ENCODE assay signal across 20 cellular contexts in genomic region chr4:88148560-88148959, GRCh38. TPM values are rescaled to one million over a fixed set of nuclear protein-coding genes. Genes with fewer than 3 reads are reported as not detected.
DNase-seq lines count a peak whose midpoint lies in the region; ATAC-seq, FAIRE-seq and TF ChIP-seq lines count a peak whose summit lies in the region.
"Had no signal": no experiment of that assay in that cellular context is flagged by ENCODE, and none has a peak within 500 bp of the region (broad histone marks: within the 10 kb centered on the region; RNA-seq: fewer than 3 reads in every experiment).

No MANE protein-coding gene starts in this region.

- H3K4me1 ChIP-seq in A549, result peaks cover 43% of the 10 kb centered on the region
- peaks cover 28% of the 10 kb centered on the region for H3K4me1 ChIP-seq in Panc1 (ENCODE audit: control insufficient read depth, insufficient read depth, low read length)
- H3K4me1 ChIP-seq in hepatocyte (ENCODE audit: insufficient read depth), result peaks cover 27% of the 10 kb centered on the region
- no peaks in the 10 kb centered on the region for H3K4me1 ChIP-seq in parathyroid adenoma

- peak overlapping the region; percentile 65 for H3K4me2 ChIP-seq in A549
- H3K4me2 ChIP-seq in hepatocyte, result no peak overlapping the region
- peak overlapping the region; percentile 36 for H3K4me2 ChIP-seq in parathyroid adenoma (ENCODE audit: low read length)
- H3K4me2 ChIP-seq: BLaER1 treated with 17β-estradiol and CSF1 and Interleukin-3, amounts not matched to agents 10 nM and 100 nM had no signal

- TF ChIP-seq CTCF in A549 (IDR thresholded peaks at IDR 0.05) (no peak), Panc1 (IDR thresholded peaks at IDR 0.05) (no peak), hepatocyte (IDR thresholded peaks at IDR 0.05; ENCODE audit: poor library complexity) (no peak), parathyroid adenoma (IDR thresholded peaks at IDR 0.05) (no peak), omental fat pad (IDR thresholded peaks at IDR 0.05) (no peak)

- ATAC-seq in A549 (no peak), Panc1 (no peak), HG02973 (IDR thresholded peaks at IDR 0.05; ENCODE audit: unreplicated experiment) (no peak), omental fat pad (ENCODE audit: low FRiP score) (no peak)
- ATAC-seq: CD8-positive, alpha-beta T cell; GM12878 had no signal

- H3K36me3 ChIP-seq in Panc1 (ENCODE audit: control insufficient read depth, insufficient read depth, low read length) (no peaks in the 10 kb centered on the region), hepatocyte (replicated peaks; ENCODE audit: insufficient read depth, low read depth) (no peaks in the 10 kb centered on the region), parathyroid adenoma (ENCODE audit: control insufficient read depth, insufficient read depth, low read length) (no peaks in the 10 kb centered on the region)
- H3K36me3 ChIP-seq: BLaER1 treated with 17β-estradiol and CSF1 and Interleukin-3, amounts not matched to agents 10 nM and 100 nM had no signal

- FAIRE-seq in A549 (lab: Jason Lieb, UNC), result no peak
- FAIRE-seq: GM12878, H1 had no signal

- in situ Hi-C loops in Panc1 (cut with HindIII; ENCODE audit: low pct_unique_long_range_greater_than_20kb, low sequenced_read_pairs), result no loop called here

- TF ChIP-seq EP300 in A549 (IDR thresholded peaks at IDR 0.05), result no peak

- TF ChIP-seq RAD21 in A549 (conservative IDR thresholded peaks at IDR 0.05 in 1 of 2, IDR thresholded peaks at IDR 0.05 in 1 of 2), result no peak

- no peak for DNase-seq in A549 (ENCODE audit: low read depth in 1 of 2, low spot score in 1 of 2)
- no peak for DNase-seq in Panc1 (ENCODE audit: low read depth, low spot score)
- no peak for DNase-seq in hepatocyte (ENCODE audit: low spot score)
- no peak for DNase-seq in AG08395 (ENCODE audit: low spot score)
- DNase-seq in NCI-H2107 treated with DMSO at 0.1 percent for 48 hours (lab: John Stamatoyannopoulos, UW; ENCODE audit: unreplicated experiment), result no peak
- no peak for DNase-seq in omental fat pad (ENCODE audit: low spot score)
- DNase-seq: CD8-positive, alpha-beta T cell; DMS 273 treated with DMSO at 0.1 percent for 48 hours; DMS53; DND-41; EL; H9 had no signal

- CTCF ChIA-PET in A549 (lab: Yijun Ruan, JAX), result no interaction called here
- CTCF ChIA-PET in Panc1 (lab: Charles Lee), result no interaction called here

- no peaks in the 10 kb centered on the region for H3K9me2 ChIP-seq in hepatocyte (replicated peaks; ENCODE audit: insufficient read depth)

- H3K79me2 ChIP-seq in hepatocyte (no peaks in the 10 kb centered on the region), parathyroid adenoma (no peaks in the 10 kb centered on the region)

- no TSS peak for BruUV-seq in Panc1 (replicated peaks; lab: Mats Ljungman, UMichigan)

- WGBS in A549 (ENCODE audit: missing lambda C conversion rate), result 49% methylated on average over 2 of the region's 2 CpGs
- 47% methylated on average over 2 of the region's 2 CpGs for WGBS in hepatocyte (ENCODE audit: low lambda C conversion rate, missing lambda C conversion rate)

- H4K20me1 ChIP-seq in hepatocyte (ENCODE audit: insufficient read depth, poor library complexity, severe bottlenecking), result no peaks in the 10 kb centered on the region
- H4K20me1 ChIP-seq: BLaER1 treated with 17β-estradiol and CSF1 and Interleukin-3, amounts not matched to agents 10 nM and 100 nM had no signal

- H3K9me3 ChIP-seq in A549 (no peaks in the 10 kb centered on the region), Panc1 (ENCODE audit: control insufficient read depth, insufficient read depth, low read depth, low read length) (no peaks in the 10 kb centered on the region), hepatocyte (ENCODE audit: low read depth) (no peaks in the 10 kb centered on the region), parathyroid adenoma (ENCODE audit: control insufficient read depth, low read length) (no peaks in the 10 kb centered on the region)
- H3K9me3 ChIP-seq: BLaER1 treated with 17β-estradiol and CSF1 and Interleukin-3, amounts not matched to agents 10 nM and 100 nM had no signal

- H3K4me3 ChIP-seq in A549 (no peak overlapping the region), Panc1 (ENCODE audit: low read depth in 2 of 2, low read length in 2 of 2) (no peak overlapping the region), hepatocyte (no peak overlapping the region), parathyroid adenoma (ENCODE audit: low read depth, low read length) (no peak overlapping the region)
- H3K4me3 ChIP-seq: BLaER1 treated with 17β-estradiol and CSF1 and Interleukin-3, amounts not matched to agents 10 nM and 100 nM; GM12878 had no signal

- H3K9ac ChIP-seq in parathyroid adenoma, result no peak overlapping the region
- H3K9ac ChIP-seq: BLaER1 treated with 17β-estradiol and CSF1 and Interleukin-3, amounts not matched to agents 10 nM and 100 nM had no signal

- POLR2A ChIA-PET in A549 (lab: Yijun Ruan, JAX), result no interaction called here
- POLR2A ChIA-PET in Panc1 (lab: Charles Lee), result no interaction called here

- H3K27me3 ChIP-seq in Panc1 (ENCODE audit: control insufficient read depth, insufficient read depth, low read length), result no peaks in the 10 kb centered on the region
- no peaks in the 10 kb centered on the region for H3K27me3 ChIP-seq in hepatocyte
- H3K27me3 ChIP-seq in parathyroid adenoma (ENCODE audit: control insufficient read depth, insufficient read depth, low read length), result no peaks in the 10 kb centered on the region
- H3K27me3 ChIP-seq: BLaER1 treated with 17β-estradiol and CSF1 and Interleukin-3, amounts not matched to agents 10 nM and 100 nM had no signal

- H3K27ac ChIP-seq in A549 (peak overlapping the region; percentile 50 to 80; a peak in 5 of 6 replicates), Panc1 (ENCODE audit: low read length) (peak overlapping the region; percentile 8; the same call in 1 of the 2 replicates), hepatocyte (peak overlapping the region; percentile 59), parathyroid adenoma (no peak overlapping the region)
- H3K27ac ChIP-seq: 22Rv1; BLaER1 treated with 17β-estradiol and CSF1 and Interleukin-3, amounts not matched to agents 10 nM and 100 nM had no signal

- H2AFZ ChIP-seq in hepatocyte, result no peak overlapping the region
- H2AFZ ChIP-seq in parathyroid adenoma, result no peak overlapping the region

- TF ChIP-seq POLR2A in A549 (IDR thresholded peaks at IDR 0.05; ENCODE audit: low read length), result no peak

- intact Hi-C loops in Panc1 (cut with micrococcal nuclease; ENCODE audit: unreplicated experiment), result no loop called here

TF ChIP-seq in A549, 52 proteins besides CTCF, POLR2A, EP300 and RAD21:
- TF ChIP-seq CHD2 (IDR thresholded peaks at IDR 0.05; ENCODE audit: low read length, partially characterized antibody) (no peak), MAFK (IDR thresholded peaks at IDR 0.05; ENCODE audit: partially characterized antibody) (no peak), RNF2 (IDR thresholded peaks at IDR 0.05; ENCODE audit: borderline replicate concordance, low read depth) (no peak), ZFP36 (IDR thresholded peaks at IDR 0.05; ENCODE audit: borderline replicate concordance, partially characterized antibody) (no peak), CBX2 (IDR thresholded peaks at IDR 0.05; ENCODE audit: borderline replicate concordance, low read depth) (no peak), RFX5 (IDR thresholded peaks at IDR 0.05) (no peak), SREBF2 (IDR thresholded peaks at IDR 0.05) (no peak), KDM1A (IDR thresholded peaks at IDR 0.05; ENCODE audit: low read depth) (no peak)

RNA-seq across cellular contexts. Expression of gene ABCG2, which starts 9.9 kb away (rescaled TPM):
- 53.5 and 55.3 TPM in 2 replicates for polyA plus RNA-seq in A549 (2011; rRNA removed)
- 16.9 and 20.2 TPM in 2 replicates for polyA plus RNA-seq in A549 (2012; cell fraction: cytosol; rRNA removed)
- 14.1 and 19.5 TPM in 2 replicates for polyA plus RNA-seq in A549 (2012; cell fraction: nucleus; rRNA removed)
- 27.9 to 29.0 TPM (median 28.1 TPM) in 3 replicates for polyA plus RNA-seq in A549 (2017; fragmentation: RNase III; extraction: RNeasy Plus Mini Kit Qiagen cat#74134 plus additional on column Dnase treatment)
- 32.6 and 34.2 TPM in 2 replicates for polyA minus RNA-seq in A549 (2011; rRNA and poly(A)+ RNA removed)
- total RNA-seq in Panc1 (2021; ENCODE audit: unreplicated experiment), result 63.3 TPM
- 15.7 TPM for polyA plus RNA-seq in Panc1 (2012; ENCODE audit: insufficient read length)
- total RNA-seq in hepatocyte, result 10.0 and 11.6 TPM in 2 replicates
- 3.7 and 3.9 TPM in 2 replicates for polyA plus RNA-seq in hepatocyte
- 10 to 100 TPM in 1 of 4 donors, 1 to 10 TPM in 3; 3.4 to 16.2 (median 7.9) TPM for total RNA-seq in omental fat pad
- total RNA-seq: A673, B cell had no signal
